1 cellular context compared by ENCODE assay signal in the genomic region with DNA sequence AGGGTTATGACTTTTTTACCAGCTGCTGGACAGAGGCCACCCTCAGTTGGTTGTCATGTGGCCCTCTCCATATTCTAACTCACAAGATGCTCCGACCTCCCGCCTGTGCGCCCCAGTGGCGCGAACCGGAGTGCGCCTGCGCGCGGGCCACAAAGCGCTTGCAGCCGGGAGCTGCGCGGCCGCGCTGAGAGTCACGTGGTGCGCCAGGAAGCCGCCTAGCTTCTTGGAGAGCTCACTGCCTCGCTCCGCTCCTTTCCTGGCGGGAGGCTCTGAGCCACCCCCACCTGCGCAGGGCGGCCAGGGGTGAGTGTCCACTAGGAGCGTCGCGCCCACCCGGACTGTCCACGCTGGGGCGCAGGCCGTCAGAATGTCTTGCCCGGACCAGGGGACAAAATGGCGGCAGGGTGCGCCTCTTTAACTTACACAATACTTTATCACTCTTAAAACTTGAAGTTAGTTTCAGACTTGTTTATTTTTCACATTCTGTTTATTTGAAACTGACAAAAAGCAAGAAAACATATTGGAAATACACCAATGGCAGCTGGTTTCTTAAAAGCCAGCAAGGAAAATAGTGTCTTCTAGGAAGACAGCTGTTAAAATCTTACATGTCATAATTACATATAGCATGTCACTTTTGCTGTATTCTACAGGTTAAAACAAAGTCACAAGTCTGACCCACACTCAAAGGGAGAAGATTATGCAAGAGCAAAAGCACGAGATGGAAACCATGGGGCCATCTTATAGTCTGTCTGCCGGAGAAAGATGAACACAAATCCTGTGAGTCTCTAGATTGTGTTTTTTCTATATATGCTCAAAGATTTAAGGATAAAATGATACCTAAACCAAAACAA.
TF ChIP-seq lines count a peak whose summit lies in the region.

No MANE protein-coding gene starts in this region.

TF ChIP-seq in GM23338, 12 proteins besides CTCF, POLR2A, EP300 and RAD21 (continued from another document):
- TF ChIP-seq ETS1 (IDR thresholded peaks at IDR 0.05) (no peak), STAT1 (IDR thresholded peaks at IDR 0.05; ENCODE audit: unreplicated experiment) (no peak), EZH2 (IDR thresholded peaks at IDR 0.05; ENCODE audit: low read depth, unreplicated experiment) (no peak), POLR2AphosphoS5 (IDR thresholded peaks at IDR 0.05; ENCODE audit: low read depth) (no peak), EZH2phosphoT487 (IDR thresholded peaks at IDR 0.05; ENCODE audit: unreplicated experiment) (no peak)
